Comparison of ENCODE assay signal across 10 cellular contexts in the genomic region with DNA sequence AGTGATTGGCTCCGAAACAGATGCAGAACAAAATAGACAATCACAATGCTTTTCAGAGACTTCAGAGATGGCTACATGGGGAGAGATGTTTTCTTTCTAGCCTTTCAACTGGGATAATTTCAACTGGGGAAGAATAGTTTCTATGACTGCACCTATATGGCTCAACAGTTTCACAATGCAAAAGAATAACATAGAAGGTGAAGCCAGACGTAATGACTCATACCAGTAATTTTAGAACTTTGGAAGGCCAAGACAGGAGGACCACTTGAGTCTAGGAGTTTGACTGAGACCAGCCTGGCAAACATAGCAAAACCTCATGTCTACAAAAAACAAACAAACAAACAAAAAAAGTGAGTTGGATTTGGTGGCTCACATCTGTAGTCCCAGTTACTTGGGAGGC.
"Had no signal": no experiment of that assay in that cellular context is flagged by ENCODE, and none has a peak within 500 bp of the region (broad histone marks: within the 10 kb centered on the region; RNA-seq: fewer than 3 reads in every experiment).

No MANE protein-coding gene starts in this region.

- ATAC-seq: HCT116, K562 had no signal

- H3K4me3 ChIP-seq: GM23248, HAP-1, K562 had no signal

- H3K4me1 ChIP-seq: HAP-1 had no signal

- H3K27ac Mint-ChIP-seq: HFFc6 had no signal

- FAIRE-seq: HTR-8/SVneo, K562 had no signal

- H3K4me3 Mint-ChIP-seq: HFFc6 had no signal

- DNase-seq: GM23248, GOT3, H7, HFFc6, IMR-90 had no signal

- H3K36me3 ChIP-seq: HAP-1 had no signal

- H3K9me3 ChIP-seq: HAP-1 had no signal

- H3K27ac ChIP-seq: GM23248, HL-60 had no signal
